Comparison of ENCODE assay signal across 27 cellular contexts in genomic region chr6:96766769-96767168, GRCh38.
"Had no signal": no experiment of that assay in that cellular context is flagged by ENCODE, and none has a peak within 500 bp of the region (broad histone marks: within the 10 kb centered on the region; RNA-seq: fewer than 3 reads in every experiment).

No MANE protein-coding gene starts in this region.

- H3K4me2 ChIP-seq: PC-9 had no signal

- H3K27ac Mint-ChIP-seq: activated CD4-positive, alpha-beta memory T cell treated with anti-CD3 and anti-CD28 coated beads for 36 hours; activated naive CD8-positive, alpha-beta T cell; activated T-cell treated with anti-CD3 and anti-CD28 coated beads, Interleukin-2, amount 50 U/mL, for 24 hours; activated T-helper 2 cell treated with anti-CD3 and anti-CD28 coated beads, Interferon-gamma antibody, Interleukin-2, Interleukin-4, amounts not matched to agents 10 μg/mL and 5 μg/mL and 100 μg/mL, durations not matched to agents 14 hours and 24 hours and 36 hours; IgD-negative memory B cell had no signal

- H3K36me3 ChIP-seq: ascending aorta, cardiac muscle cell, colonic mucosa had no signal

- H3K27me3 ChIP-seq: ascending aorta, cardiac muscle cell, colonic mucosa had no signal

- DNase-seq: activated CD4-positive, alpha-beta memory T cell treated with anti-CD3 and anti-CD28 coated beads for 36 hours; activated CD4-positive, alpha-beta T cell treated with anti-CD3 and anti-CD28 coated beads, Interleukin-2, amount 50 U/mL, for 1 hour; activated gamma-delta T cell; activated naive CD4-positive, alpha-beta T cell treated with Interleukin-2 at 50 U/mL for 16 hours; activated T-cell treated with anti-CD3 and anti-CD28 coated beads, Interleukin-2, amount 50 U/mL, for 24 hours; amygdala; colonic mucosa; Karpas-422; KBM-7; NCI-H1105; NCI-H1417 treated with DMSO at 0.1 percent for 48 hours; NCI-H2029; NCI-H345; NCI-H524 treated with DMSO at 0.1 percent for 48 hours; NK-92 treated with Interleukin-12 subunit alpha and Interleukin-12 subunit beta, amount 100 ng/mL, for 24 hours; PC-9; Right ventricle myocardium superior; SW 1271; T-helper 1 cell; T1000 had no signal

- H3K4me1 ChIP-seq: ascending aorta, colonic mucosa had no signal

- H3K9me3 ChIP-seq: ascending aorta, colonic mucosa had no signal

- H3K27ac ChIP-seq: ascending aorta, cardiac muscle cell, colonic mucosa, PC-9, RWPE1 had no signal

- H3K4me1 Mint-ChIP-seq: central memory CD8-positive, alpha-beta T cell; IgD-negative memory B cell had no signal

- H3K4me3 ChIP-seq: ascending aorta, cardiac muscle cell, colonic mucosa, PC-9 had no signal

- H2AFZ ChIP-seq: PC-9 had no signal

- H3K4me3 Mint-ChIP-seq: activated CD4-positive, alpha-beta memory T cell treated with anti-CD3 and anti-CD28 coated beads for 36 hours; activated naive CD8-positive, alpha-beta T cell; activated T-cell treated with anti-CD3 and anti-CD28 coated beads, Interleukin-2, amount 50 U/mL, for 24 hours; central memory CD8-positive, alpha-beta T cell; IgD-negative memory B cell had no signal
